15 cellular contexts compared by ENCODE assay signal in genomic region chr4:45663495-45664148, GRCh38.
A peak's percentile ranks its signal among the peaks of the same experiment; 100 is the strongest.
DNase-seq lines count a peak whose midpoint lies in the region; ATAC-seq and TF ChIP-seq lines count a peak whose summit lies in the region.
"Had no signal": no experiment of that assay in that cellular context is flagged by ENCODE, and none has a peak within 500 bp of the region (broad histone marks: within the 10 kb centered on the region; RNA-seq: fewer than 3 reads in every experiment).

No MANE protein-coding gene starts in this region.

- ATAC-seq in heart left ventricle, result peak; percentile 86 to 92 (median 86)
- ATAC-seq in foreskin keratinocyte, result no peak
- ATAC-seq: HepG2, Panc1 had no signal

- H3K27ac Mint-ChIP-seq in mesothelial cell of epicardium, result peak overlapping the region; percentile 25
- H3K27ac Mint-ChIP-seq: CD4-positive, alpha-beta memory T cell had no signal

- TF ChIP-seq POLR2A in heart left ventricle (IDR thresholded peaks at IDR 0.05), result no peak

- H3K9me3 Mint-ChIP-seq in mesothelial cell of epicardium, result no peaks in the 10 kb centered on the region

- intact Hi-C loops in heart left ventricle (cut with DNase I), result no loop called here

- no peak overlapping the region for H3K4me3 Mint-ChIP-seq in mesothelial cell of epicardium
- H3K4me3 Mint-ChIP-seq: CD4-positive, alpha-beta memory T cell had no signal

- in situ Hi-C loops in G401 (cut with HindIII; ENCODE audit: low sequenced_read_pairs), result no loop called here

- TF ChIP-seq CTCF in heart left ventricle (IDR thresholded peaks at IDR 0.05), result no peak
- no peak for TF ChIP-seq CTCF in mesothelial cell of epicardium (IDR thresholded peaks at IDR 0.05; ENCODE audit: unreplicated experiment)
- no peak for TF ChIP-seq CTCF in foreskin keratinocyte (conservative IDR thresholded peaks at IDR 0.05)

- peaks cover 21% of the 10 kb centered on the region for H3K4me1 Mint-ChIP-seq in mesothelial cell of epicardium
- H3K4me1 Mint-ChIP-seq: CD4-positive, alpha-beta memory T cell had no signal

- H3K4me1 ChIP-seq in heart left ventricle (peaks cover 0 to 11% (median 2%) of the 10 kb centered on the region in 12 donors), foreskin keratinocyte (no peaks in the 10 kb centered on the region)
- H3K4me1 ChIP-seq: BLaER1 had no signal

- no peaks in the 10 kb centered on the region for H3K27me3 Mint-ChIP-seq in mesothelial cell of epicardium (ENCODE audit: low read depth)
- H3K27me3 Mint-ChIP-seq: CD4-positive, alpha-beta memory T cell had no signal

- H3K27me3 ChIP-seq in heart left ventricle, result no peaks in the 10 kb centered on the region
- H3K27me3 ChIP-seq in foreskin keratinocyte, result no peaks in the 10 kb centered on the region
- H3K27me3 ChIP-seq: BLaER1 had no signal

- no peaks in the 10 kb centered on the region for H3K36me3 ChIP-seq in heart left ventricle
- H3K36me3 ChIP-seq: BLaER1 had no signal

- H3K27ac ChIP-seq in heart left ventricle (peak overlapping the region in 6 of 12 donors; percentile 11 to 66 (median 44)), foreskin keratinocyte (no peak overlapping the region)
- H3K27ac ChIP-seq: BLaER1 had no signal

- H3K36me3 Mint-ChIP-seq in mesothelial cell of epicardium, result no peaks in the 10 kb centered on the region
- H3K36me3 Mint-ChIP-seq: CD4-positive, alpha-beta memory T cell had no signal

- DNase-seq in G401 (ENCODE audit: low spot score) (peak; percentile 86), NCI-H226 (peak; percentile 5), heart left ventricle (no peak), mesothelial cell of epicardium (ENCODE audit: low spot score in 2 of 2, unreplicated experiment in 2 of 2) (no peak), SIG-M5 treated with dmso at 0.1 percent for 504 hours (lab: John Stamatoyannopoulos, UW; ENCODE audit: unreplicated experiment) (no peak), foreskin keratinocyte (no peak)
- no peak for DNase-seq in activated CD4-positive, CD25-positive, alpha-beta regulatory T cell treated with anti-CD3 and anti-CD28 coated beads, Interleukin-2, amount 50 U/mL, for 72 hours
- DNase-seq: CD4-positive, alpha-beta memory T cell; DMS79; KG1; MV-4-11; SK-N-SH had no signal

- WGBS in heart left ventricle, 4 donors, result 49 to 61% (median 56%) methylated on average over 3 of the region's 3 CpGs

- no peaks in the 10 kb centered on the region for H3K9me3 ChIP-seq in heart left ventricle
- H3K9me3 ChIP-seq: BLaER1, SK-N-SH had no signal

- no peak overlapping the region for H3K4me3 ChIP-seq in heart left ventricle
- H3K4me3 ChIP-seq: BLaER1 had no signal

Comparison
In these comparisons a context has a peak if more than half of its experiments do, and no peak if none do; other contexts are left out.
1. DNase-seq: peak in G401 (single experiment) and NCI-H226 (single experiment); none in heart left ventricle (0 of 5), mesothelial cell of epicardium (0 of 2), activated CD4-positive, CD25-positive, alpha-beta regulatory T cell treated with anti-CD3 and anti-CD28 coated beads, Interleukin-2, amount 50 U/mL, for 72 hours (single experiment), SIG-M5 treated with dmso at 0.1 percent for 504 hours (single experiment) and foreskin keratinocyte (0 of 2).